In the genomic region with DNA sequence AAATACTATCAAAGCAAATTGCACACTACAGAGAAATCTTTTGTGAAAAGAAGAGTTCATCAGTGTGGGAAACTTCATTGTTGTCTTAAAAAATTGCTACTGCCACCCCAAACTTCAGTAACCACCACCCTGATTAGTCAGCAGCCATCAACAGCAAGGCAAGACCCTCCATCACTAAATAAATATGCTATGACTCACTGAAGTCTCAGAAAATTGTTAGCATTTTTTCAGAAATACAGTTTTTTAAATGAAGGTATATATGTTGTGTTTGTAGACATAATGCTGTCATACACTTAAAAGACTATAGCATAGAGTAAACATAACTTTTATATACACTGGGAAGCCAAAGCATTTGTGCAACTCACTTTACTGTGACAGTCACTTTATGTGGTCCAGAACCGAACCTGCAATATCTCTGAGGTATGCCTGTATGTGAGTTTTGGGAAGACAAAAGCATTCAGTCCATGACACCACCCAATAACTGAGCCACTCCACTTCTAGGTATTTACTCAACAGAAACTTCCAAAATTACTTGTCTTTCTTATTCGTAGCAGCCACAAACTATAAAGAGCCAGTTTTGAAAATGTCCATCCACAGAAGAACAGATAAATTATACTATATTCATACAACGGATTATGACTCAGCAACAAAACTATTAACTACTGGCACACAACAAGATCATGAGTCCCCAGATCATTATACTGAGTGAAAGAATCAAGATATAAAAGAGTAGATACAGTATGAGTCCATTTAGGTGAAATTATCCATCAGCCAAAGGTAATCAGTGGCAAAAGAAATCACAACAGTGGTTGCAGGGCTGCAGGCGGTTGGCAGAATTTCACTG, we compare ENCODE assay signal across 2 cellular contexts.
TF ChIP-seq lines count a peak whose summit lies in the region.

No MANE protein-coding gene starts in this region.

TF ChIP-seq in GM23338, 12 proteins besides CTCF, POLR2A, EP300 and RAD21 (continued from another document and continues in another):
- TF ChIP-seq ETS1 (IDR thresholded peaks at IDR 0.05): no peak
- no peak for TF ChIP-seq CREB1 (CRISPR knock-in tag; IDR thresholded peaks at IDR 0.05; ENCODE audit: low read depth)
- TF ChIP-seq ZNF331 (CRISPR knock-in tag; IDR thresholded peaks at IDR 0.05; ENCODE audit: low read depth): no peak
- TF ChIP-seq POLR2AphosphoS5 (IDR thresholded peaks at IDR 0.05; ENCODE audit: low read depth): no peak
- no peak for TF ChIP-seq JUNB (IDR thresholded peaks at IDR 0.05; ENCODE audit: unreplicated experiment)
- TF ChIP-seq EZH2 (IDR thresholded peaks at IDR 0.05; ENCODE audit: low read depth, unreplicated experiment): no peak
- TF ChIP-seq REST (IDR thresholded peaks at IDR 0.05; ENCODE audit: unreplicated experiment): no peak
- TF ChIP-seq EZH2phosphoT487 (IDR thresholded peaks at IDR 0.05; ENCODE audit: unreplicated experiment): no peak

TF ChIP-seq in SK-N-SH, 30 proteins besides CTCF, POLR2A, EP300 and RAD21 (continued from another document):
- no peak for TF ChIP-seq MEF2A (IDR thresholded peaks at IDR 0.05; ENCODE audit: borderline replicate concordance, low read depth)
- TF ChIP-seq FOSL2 (IDR thresholded peaks at IDR 0.05; ENCODE audit: borderline replicate concordance, low read depth): no peak
- TF ChIP-seq SMC3 (IDR thresholded peaks at IDR 0.05; ENCODE audit: low read depth, low read length): no peak
- TF ChIP-seq RCOR1 (IDR thresholded peaks at IDR 0.05; ENCODE audit: low read length): no peak
